12 cellular contexts compared by ENCODE assay signal in genomic region chr16:90094791-90095190, GRCh38. TPM values are rescaled to one million over a fixed set of nuclear protein-coding genes. Genes with fewer than 3 reads are reported as not detected.
"Had no signal": no experiment of that assay in that cellular context is flagged by ENCODE, and none has a peak within 500 bp of the region (broad histone marks: within the 10 kb centered on the region; RNA-seq: fewer than 3 reads in every experiment).

No MANE protein-coding gene starts in this region.

RNA-seq across cellular contexts. Expression of gene PRDM7, which starts 17.7 kb away (rescaled TPM):
- total RNA-seq: activated B cell treated with CpG ODN at 0.5 μM for 24 hours; activated CD4-positive, alpha-beta memory T cell treated with anti-CD3 and anti-CD28 coated beads, Interleukin-2, amount 10 ng/mL, durations not matched to agents 7 days and 5 days; activated CD4-positive, alpha-beta T cell treated with anti-CD3 and anti-CD28 coated beads, Interleukin-2, amount 10 ng/mL, durations not matched to agents 7 days and 5 days; activated CD8-positive, alpha-beta memory T cell treated with anti-CD3 and anti-CD28 coated beads, Interleukin-2, amount 10 ng/mL, durations not matched to agents 7 days and 5 days; activated CD8-positive, alpha-beta T cell treated with anti-CD3 and anti-CD28 coated beads, Interleukin-2, amount 10 ng/mL, durations not matched to agents 7 days and 5 days; activated naive CD8-positive, alpha-beta T cell treated with anti-CD3 and anti-CD28 coated beads, Interleukin-2, amount 10 ng/mL, durations not matched to agents 7 days and 5 days; activated T-helper 2 cell treated with anti-CD3 and anti-CD28 coated beads, Interferon-gamma antibody, Interleukin-2, Interleukin-4, amounts not matched to agents 10 μg/mL and 5 μg/mL and 100 μg/mL, durations not matched to agents 14 hours and 24 hours and 36 hours; ascending aorta; bronchial epithelial cell; cardiac muscle cell; chondrocyte had no signal
- polyA plus RNA-seq: adipose tissue, cardiac muscle cell had no signal
